1 cellular context compared by ENCODE assay signal in the genomic region with DNA sequence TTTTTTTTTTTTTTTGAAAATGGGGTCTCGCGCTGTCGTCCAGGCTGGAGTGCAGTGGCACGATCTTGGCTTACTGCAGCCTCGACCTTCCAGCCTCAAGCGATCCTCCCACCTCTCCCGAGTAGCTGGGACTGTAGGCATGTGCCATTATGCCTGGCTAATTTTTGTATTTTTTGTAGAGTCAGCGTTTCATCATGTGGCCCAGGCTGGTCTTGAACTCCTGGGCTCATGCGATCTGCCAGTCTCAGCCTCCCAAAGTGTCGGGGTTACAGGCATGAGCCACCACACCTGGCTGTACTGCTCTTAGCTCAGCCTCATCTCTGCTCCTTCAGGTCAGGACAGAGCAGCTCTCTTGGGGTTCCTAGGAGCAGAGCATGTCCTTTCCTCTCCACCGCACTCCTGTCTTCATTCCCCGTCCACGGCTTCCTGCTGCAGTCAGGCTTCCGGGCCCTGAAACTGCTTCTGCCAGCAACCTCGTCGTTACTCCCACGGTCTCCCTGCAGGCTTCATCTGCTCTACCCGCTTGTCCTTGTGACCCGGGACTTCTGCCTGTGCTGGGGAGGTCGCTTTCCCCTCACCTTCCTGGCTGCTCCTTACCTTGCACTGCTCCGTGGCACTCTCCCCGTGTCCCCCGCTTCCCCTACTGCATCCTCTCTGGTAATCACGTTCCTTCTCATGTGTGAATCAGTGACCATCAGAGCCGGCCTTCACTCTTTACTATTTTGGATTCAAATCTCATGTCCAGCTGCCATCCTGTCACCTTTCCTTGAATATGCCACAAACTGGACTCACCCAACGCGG.
A peak's percentile ranks its signal among the peaks of the same experiment; 100 is the strongest.
TF ChIP-seq lines count a peak whose summit lies in the region.

No MANE protein-coding gene starts in this region.

TF ChIP-seq in A549, 52 proteins besides CTCF, POLR2A, EP300 and RAD21:
- TF ChIP-seq NFE2L2 (conservative IDR thresholded peaks at IDR 0.05; ENCODE audit: low read length) (no peak), MAFK (IDR thresholded peaks at IDR 0.05; ENCODE audit: partially characterized antibody) (peak; percentile 93), SMC3 (IDR thresholded peaks at IDR 0.05) (no peak), HOXA7 (CRISPR knock-in tag; IDR thresholded peaks at IDR 0.05) (no peak)
